ENCODE assay signal across 3 cellular contexts in the genomic region with DNA sequence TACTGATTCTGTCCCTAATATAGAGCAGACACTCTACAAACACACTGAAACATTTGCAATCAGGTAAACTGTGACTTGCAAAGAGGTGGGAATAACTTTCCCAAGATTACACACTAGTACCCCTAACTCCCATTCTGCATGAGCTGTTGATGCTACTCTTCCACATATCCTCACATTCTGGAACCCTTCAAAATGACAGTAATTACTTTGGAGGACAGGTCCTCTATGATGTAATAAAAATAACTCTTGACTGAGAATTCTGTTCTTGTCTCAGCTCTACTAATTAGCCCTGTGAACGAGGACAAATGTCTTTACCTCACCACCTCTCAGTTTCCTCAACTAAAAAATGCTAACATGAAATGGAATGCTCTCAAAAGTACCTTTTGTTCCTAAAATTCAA.
TF ChIP-seq lines count a peak whose summit lies in the region.

No MANE protein-coding gene starts in this region.

TF ChIP-seq in SK-N-SH treated with all-trans-retinoic acid at 6 μM for 48 hours, 23 proteins besides CTCF, POLR2A, EP300 and RAD21 (continued from another document and continues in another):
- no peak for TF ChIP-seq BACH2 (CRISPR knock-in tag; IDR thresholded peaks at IDR 0.05; ENCODE audit: borderline replicate concordance)
- TF ChIP-seq ARNTL (CRISPR knock-in tag; IDR thresholded peaks at IDR 0.05; ENCODE audit: borderline replicate concordance, low read depth): no peak
- TF ChIP-seq ZC3H10 (CRISPR knock-in tag; IDR thresholded peaks at IDR 0.05): no peak
- 0 out of 2 replicates have a peak, but pooled peaks have one; percentile 42 for TF ChIP-seq ESRRG (CRISPR knock-in tag; IDR thresholded peaks at IDR 0.05)
- peak; percentile 91 for TF ChIP-seq ISL1 (CRISPR knock-in tag; IDR thresholded peaks at IDR 0.05)
- TF ChIP-seq, protein P1, sequence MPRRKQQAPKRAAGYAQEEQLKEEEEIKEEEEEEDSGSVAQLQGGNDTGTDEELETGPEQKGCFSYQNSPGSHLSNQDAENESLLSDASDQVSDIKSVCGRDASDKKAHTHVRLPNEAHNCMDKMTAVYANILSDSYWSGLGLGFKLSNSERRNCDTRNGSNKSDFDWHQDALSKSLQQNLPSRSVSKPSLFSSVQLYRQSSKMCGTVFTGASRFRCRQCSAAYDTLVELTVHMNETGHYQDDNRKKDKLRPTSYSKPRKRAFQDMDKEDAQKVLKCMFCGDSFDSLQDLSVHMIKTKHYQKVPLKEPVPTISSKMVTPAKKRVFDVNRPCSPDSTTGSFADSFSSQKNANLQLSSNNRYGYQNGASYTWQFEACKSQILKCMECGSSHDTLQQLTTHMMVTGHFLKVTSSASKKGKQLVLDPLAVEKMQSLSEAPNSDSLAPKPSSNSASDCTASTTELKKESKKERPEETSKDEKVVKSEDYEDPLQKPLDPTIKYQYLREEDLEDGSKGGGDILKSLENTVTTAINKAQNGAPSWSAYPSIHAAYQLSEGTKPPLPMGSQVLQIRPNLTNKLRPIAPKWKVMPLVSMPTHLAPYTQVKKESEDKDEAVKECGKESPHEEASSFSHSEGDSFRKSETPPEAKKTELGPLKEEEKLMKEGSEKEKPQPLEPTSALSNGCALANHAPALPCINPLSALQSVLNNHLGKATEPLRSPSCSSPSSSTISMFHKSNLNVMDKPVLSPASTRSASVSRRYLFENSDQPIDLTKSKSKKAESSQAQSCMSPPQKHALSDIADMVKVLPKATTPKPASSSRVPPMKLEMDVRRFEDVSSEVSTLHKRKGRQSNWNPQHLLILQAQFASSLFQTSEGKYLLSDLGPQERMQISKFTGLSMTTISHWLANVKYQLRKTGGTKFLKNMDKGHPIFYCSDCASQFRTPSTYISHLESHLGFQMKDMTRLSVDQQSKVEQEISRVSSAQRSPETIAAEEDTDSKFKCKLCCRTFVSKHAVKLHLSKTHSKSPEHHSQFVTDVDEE (CRISPR knock-in tag; IDR thresholded peaks at IDR 0.05): no peak
- TF ChIP-seq, protein P2, sequence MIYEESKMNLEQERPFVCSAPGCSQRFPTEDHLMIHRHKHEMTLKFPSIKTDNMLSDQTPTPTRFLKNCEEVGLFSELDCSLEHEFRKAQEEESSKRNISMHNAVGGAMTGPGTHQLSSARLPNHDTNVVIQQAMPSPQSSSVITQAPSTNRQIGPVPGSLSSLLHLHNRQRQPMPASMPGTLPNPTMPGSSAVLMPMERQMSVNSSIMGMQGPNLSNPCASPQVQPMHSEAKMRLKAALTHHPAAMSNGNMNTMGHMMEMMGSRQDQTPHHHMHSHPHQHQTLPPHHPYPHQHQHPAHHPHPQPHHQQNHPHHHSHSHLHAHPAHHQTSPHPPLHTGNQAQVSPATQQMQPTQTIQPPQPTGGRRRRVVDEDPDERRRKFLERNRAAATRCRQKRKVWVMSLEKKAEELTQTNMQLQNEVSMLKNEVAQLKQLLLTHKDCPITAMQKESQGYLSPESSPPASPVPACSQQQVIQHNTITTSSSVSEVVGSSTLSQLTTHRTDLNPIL (CRISPR knock-in tag; IDR thresholded peaks at IDR 0.05; ENCODE audit: low read depth): peak; percentile 74; the same call in 1 of the 2 replicates
- no peak for TF ChIP-seq RARB (CRISPR knock-in tag; IDR thresholded peaks at IDR 0.05)
- TF ChIP-seq, protein P3, sequence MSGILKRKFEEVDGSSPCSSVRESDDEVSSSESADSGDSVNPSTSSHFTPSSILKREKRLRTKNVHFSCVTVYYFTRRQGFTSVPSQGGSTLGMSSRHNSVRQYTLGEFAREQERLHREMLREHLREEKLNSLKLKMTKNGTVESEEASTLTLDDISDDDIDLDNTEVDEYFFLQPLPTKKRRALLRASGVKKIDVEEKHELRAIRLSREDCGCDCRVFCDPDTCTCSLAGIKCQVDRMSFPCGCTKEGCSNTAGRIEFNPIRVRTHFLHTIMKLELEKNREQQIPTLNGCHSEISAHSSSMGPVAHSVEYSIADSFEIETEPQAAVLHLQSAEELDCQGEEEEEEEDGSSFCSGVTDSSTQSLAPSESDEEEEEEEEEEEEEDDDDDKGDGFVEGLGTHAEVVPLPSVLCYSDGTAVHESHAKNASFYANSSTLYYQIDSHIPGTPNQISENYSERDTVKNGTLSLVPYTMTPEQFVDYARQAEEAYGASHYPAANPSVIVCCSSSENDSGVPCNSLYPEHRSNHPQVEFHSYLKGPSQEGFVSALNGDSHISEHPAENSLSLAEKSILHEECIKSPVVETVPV (CRISPR knock-in tag; IDR thresholded peaks at IDR 0.05): no peak; the same call in 1 of the 2 replicates
- TF ChIP-seq GLIS3 (CRISPR knock-in tag; IDR thresholded peaks at IDR 0.05): peak; percentile 64; the same call in 1 of the 2 replicates
- TF ChIP-seq SNAI2 (CRISPR knock-in tag; IDR thresholded peaks at IDR 0.05): peak; percentile 75; the same call in 1 of the 2 replicates
- TF ChIP-seq TCF4 (CRISPR knock-in tag; IDR thresholded peaks at IDR 0.05; ENCODE audit: borderline replicate concordance): no peak
- TF ChIP-seq ZNF70 (CRISPR knock-in tag; IDR thresholded peaks at IDR 0.05): no peak

TF ChIP-seq in SK-N-SH, 30 proteins besides CTCF, POLR2A, EP300 and RAD21 (continued from another document):
- TF ChIP-seq, protein P4, sequence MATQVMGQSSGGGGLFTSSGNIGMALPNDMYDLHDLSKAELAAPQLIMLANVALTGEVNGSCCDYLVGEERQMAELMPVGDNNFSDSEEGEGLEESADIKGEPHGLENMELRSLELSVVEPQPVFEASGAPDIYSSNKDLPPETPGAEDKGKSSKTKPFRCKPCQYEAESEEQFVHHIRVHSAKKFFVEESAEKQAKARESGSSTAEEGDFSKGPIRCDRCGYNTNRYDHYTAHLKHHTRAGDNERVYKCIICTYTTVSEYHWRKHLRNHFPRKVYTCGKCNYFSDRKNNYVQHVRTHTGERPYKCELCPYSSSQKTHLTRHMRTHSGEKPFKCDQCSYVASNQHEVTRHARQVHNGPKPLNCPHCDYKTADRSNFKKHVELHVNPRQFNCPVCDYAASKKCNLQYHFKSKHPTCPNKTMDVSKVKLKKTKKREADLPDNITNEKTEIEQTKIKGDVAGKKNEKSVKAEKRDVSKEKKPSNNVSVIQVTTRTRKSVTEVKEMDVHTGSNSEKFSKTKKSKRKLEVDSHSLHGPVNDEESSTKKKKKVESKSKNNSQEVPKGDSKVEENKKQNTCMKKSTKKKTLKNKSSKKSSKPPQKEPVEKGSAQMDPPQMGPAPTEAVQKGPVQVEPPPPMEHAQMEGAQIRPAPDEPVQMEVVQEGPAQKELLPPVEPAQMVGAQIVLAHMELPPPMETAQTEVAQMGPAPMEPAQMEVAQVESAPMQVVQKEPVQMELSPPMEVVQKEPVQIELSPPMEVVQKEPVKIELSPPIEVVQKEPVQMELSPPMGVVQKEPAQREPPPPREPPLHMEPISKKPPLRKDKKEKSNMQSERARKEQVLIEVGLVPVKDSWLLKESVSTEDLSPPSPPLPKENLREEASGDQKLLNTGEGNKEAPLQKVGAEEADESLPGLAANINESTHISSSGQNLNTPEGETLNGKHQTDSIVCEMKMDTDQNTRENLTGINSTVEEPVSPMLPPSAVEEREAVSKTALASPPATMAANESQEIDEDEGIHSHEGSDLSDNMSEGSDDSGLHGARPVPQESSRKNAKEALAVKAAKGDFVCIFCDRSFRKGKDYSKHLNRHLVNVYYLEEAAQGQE (IDR thresholded peaks at IDR 0.05; ENCODE audit: low read depth, low read length): no peak
- no peak for TF ChIP-seq FOSL2 (IDR thresholded peaks at IDR 0.05; ENCODE audit: borderline replicate concordance, low read depth)
- TF ChIP-seq MXI1 (IDR thresholded peaks at IDR 0.05; ENCODE audit: low read depth, low read length): no peak
- TF ChIP-seq SMC3 (IDR thresholded peaks at IDR 0.05; ENCODE audit: low read depth, low read length): no peak
- TF ChIP-seq FOXJ3 (CRISPR knock-in tag; IDR thresholded peaks at IDR 0.05): no peak
- TF ChIP-seq, protein P5, sequence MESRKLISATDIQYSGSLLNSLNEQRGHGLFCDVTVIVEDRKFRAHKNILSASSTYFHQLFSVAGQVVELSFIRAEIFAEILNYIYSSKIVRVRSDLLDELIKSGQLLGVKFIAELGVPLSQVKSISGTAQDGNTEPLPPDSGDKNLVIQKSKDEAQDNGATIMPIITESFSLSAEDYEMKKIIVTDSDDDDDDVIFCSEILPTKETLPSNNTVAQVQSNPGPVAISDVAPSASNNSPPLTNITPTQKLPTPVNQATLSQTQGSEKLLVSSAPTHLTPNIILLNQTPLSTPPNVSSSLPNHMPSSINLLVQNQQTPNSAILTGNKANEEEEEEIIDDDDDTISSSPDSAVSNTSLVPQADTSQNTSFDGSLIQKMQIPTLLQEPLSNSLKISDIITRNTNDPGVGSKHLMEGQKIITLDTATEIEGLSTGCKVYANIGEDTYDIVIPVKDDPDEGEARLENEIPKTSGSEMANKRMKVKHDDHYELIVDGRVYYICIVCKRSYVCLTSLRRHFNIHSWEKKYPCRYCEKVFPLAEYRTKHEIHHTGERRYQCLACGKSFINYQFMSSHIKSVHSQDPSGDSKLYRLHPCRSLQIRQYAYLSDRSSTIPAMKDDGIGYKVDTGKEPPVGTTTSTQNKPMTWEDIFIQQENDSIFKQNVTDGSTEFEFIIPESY (IDR thresholded peaks at IDR 0.05; ENCODE audit: borderline replicate concordance, low read depth): no peak
- TF ChIP-seq NFIC (IDR thresholded peaks at IDR 0.05; ENCODE audit: borderline replicate concordance): no peak
- TF ChIP-seq POLR2AphosphoS5 (IDR thresholded peaks at IDR 0.05; ENCODE audit: low read depth, low read length): no peak
- no peak for TF ChIP-seq MEF2A (IDR thresholded peaks at IDR 0.05; ENCODE audit: borderline replicate concordance, low read depth)
- TF ChIP-seq FOXM1 (IDR thresholded peaks at IDR 0.05; ENCODE audit: low read depth): no peak
- TF ChIP-seq RCOR1 (IDR thresholded peaks at IDR 0.05; ENCODE audit: low read length): no peak

TF ChIP-seq in IMR-90, 13 proteins besides CTCF, POLR2A, EP300 and RAD21 (continued from another document):
- no peak for TF ChIP-seq CEBPB (IDR thresholded peaks at IDR 0.05; ENCODE audit: low read depth, low read length)
- TF ChIP-seq MAFK (IDR thresholded peaks at IDR 0.05; ENCODE audit: low read depth, low read length): no peak
- TF ChIP-seq RCOR1 (IDR thresholded peaks at IDR 0.05; ENCODE audit: insufficient replicate concordance, low read length): no peak
